In genomic region chr9:71446081-71446480, GRCh38 we compare ENCODE assay signal across 10 cellular contexts.
DNase-seq lines count a peak whose midpoint lies in the region; ATAC-seq and TF ChIP-seq lines count a peak whose summit lies in the region.
"Had no signal": no experiment of that assay in that cellular context is flagged by ENCODE, and none has a peak within 500 bp of the region (broad histone marks: within the 10 kb centered on the region; RNA-seq: fewer than 3 reads in every experiment).

No MANE protein-coding gene starts in this region.

- in situ Hi-C loops in brain microvascular endothelial cell (cut with HindIII; ENCODE audit: low pct_ligation_motif_present, low sequenced_read_pairs) = no loop called here

- H3K4me1 ChIP-seq in mesodermal cell (ENCODE audit: control insufficient read depth, insufficient read depth, low read length, poor library complexity, severe bottlenecking) (no peaks in the 10 kb centered on the region), tibial nerve (peaks cover 0 to 13% (median 0%) of the 10 kb centered on the region in 4 donors)

- H3K27me3 ChIP-seq in brain microvascular endothelial cell (replicated peaks) (no peaks in the 10 kb centered on the region), tibial nerve (peaks cover 0 to 45% of the 10 kb centered on the region in 2 donors)

- no peaks in the 10 kb centered on the region for H3K9me3 ChIP-seq in mesodermal cell (ENCODE audit: control insufficient read depth, low read length)
- peaks cover 0 to 6% (median 0%) of the 10 kb centered on the region in 4 donors for H3K9me3 ChIP-seq in tibial nerve
- H3K9me3 ChIP-seq: right atrium auricular region had no signal

- 0 to 2% methylated on average over 11 to 13 of the region's 16 CpGs for WGBS in mesodermal cell (ENCODE audit: insufficient coverage in 2 of 2), 2 experiments
- WGBS in tibial nerve, 2 donors = 35 to 39% methylated on average over 16 of the region's 16 CpGs

- no peak for TF ChIP-seq EP300 in tibial nerve (IDR thresholded peaks at IDR 0.05)

- ATAC-seq in HG02852 (IDR thresholded peaks at IDR 0.05; ENCODE audit: unreplicated experiment) (peak; percentile 11), GM19035 (IDR thresholded peaks at IDR 0.05; ENCODE audit: unreplicated experiment) (no peak)

- peak overlapping the region; percentile 47 for H3K4me3 ChIP-seq in brain microvascular endothelial cell (ENCODE audit: low read depth, low read length)
- peak overlapping the region; percentile 45 for H3K4me3 ChIP-seq in mesodermal cell (ENCODE audit: extremely low read depth, insufficient read depth, low read length, poor library complexity, severe bottlenecking)
- peak overlapping the region in 1 of 4 donors; percentile 45 for H3K4me3 ChIP-seq in tibial nerve

- TF ChIP-seq CTCF in brain microvascular endothelial cell (IDR thresholded peaks at IDR 0.05; ENCODE audit: low read depth, low read length, missing control alignments) = no peak
- no peak for TF ChIP-seq CTCF in tibial nerve (IDR thresholded peaks at IDR 0.05)

- H3K27ac ChIP-seq in brain microvascular endothelial cell (no peak overlapping the region), mesodermal cell (ENCODE audit: low read depth, low read length, severe bottlenecking) (no peak overlapping the region), tibial nerve (no peak overlapping the region)
- H3K27ac ChIP-seq: right atrium auricular region had no signal

- peak; percentile 8 for DNase-seq in Ammon's horn (ENCODE audit: low spot score)
- DNase-seq in brain microvascular endothelial cell = no peak
- DNase-seq in tibial nerve (ENCODE audit: low spot score in 2 of 2) = no peak
- no peak for DNase-seq in ureter (ENCODE audit: low spot score)
- DNase-seq in foreskin melanocyte = no peak
- DNase-seq: DMS79 had no signal

- H3K36me3 ChIP-seq in brain microvascular endothelial cell (replicated peaks) (no peaks in the 10 kb centered on the region), mesodermal cell (ENCODE audit: control insufficient read depth, insufficient read depth, low read length) (no peaks in the 10 kb centered on the region), tibial nerve (no peaks in the 10 kb centered on the region)
- H3K36me3 ChIP-seq: right atrium auricular region had no signal

- TF ChIP-seq POLR2A in tibial nerve (IDR thresholded peaks at IDR 0.05) = no peak
